In genomic region chr15:62889734-62890505, GRCh38 we compare ENCODE assay signal across 16 cellular contexts.
DNase-seq lines count a peak whose midpoint lies in the region; ATAC-seq and TF ChIP-seq lines count a peak whose summit lies in the region.
"Had no signal": no experiment of that assay in that cellular context is flagged by ENCODE, and none has a peak within 500 bp of the region (broad histone marks: within the 10 kb centered on the region; RNA-seq: fewer than 3 reads in every experiment).

No MANE protein-coding gene starts in this region.

- H3K9ac ChIP-seq in GM23248, result peak overlapping the region; percentile 72
- H3K9ac ChIP-seq: parathyroid adenoma had no signal

- peaks cover 26% of the 10 kb centered on the region for H3K27me3 Mint-ChIP-seq in CD8-positive, alpha-beta T cell (ENCODE audit: low read depth)

- no peaks in the 10 kb centered on the region for H3K9me2 ChIP-seq in GM23248 (ENCODE audit: insufficient read depth)

- POLR2A ChIA-PET in CD8-positive, alpha-beta T cell (lab: Charles Lee), result no interaction called here

- H3K27ac ChIP-seq in GM23248, result peak overlapping the region; percentile 92
- peak overlapping the region; percentile 60 to 88 (median 81) for H3K27ac ChIP-seq in gastroesophageal sphincter
- peak overlapping the region in 1 of 4 donors; percentile 4 for H3K27ac ChIP-seq in gastrocnemius medialis
- H3K27ac ChIP-seq in CD8-positive, alpha-beta T cell (ENCODE audit: low read depth, low read length), result no peak overlapping the region
- H3K27ac ChIP-seq: parathyroid adenoma, SJSA1 had no signal

- no peaks in the 10 kb centered on the region for H3K36me3 Mint-ChIP-seq in CD8-positive, alpha-beta T cell
- H3K36me3 Mint-ChIP-seq: stimulated activated naive B cell treated with anti-CD40 and anti-IgM and Interleukin-4, amounts not matched to agents 10 μg/mL and 1 μg/mL and 100 μg/mL, for 72 hours had no signal

- H3K4me3 Mint-ChIP-seq in CD8-positive, alpha-beta T cell, result no peak overlapping the region
- H3K4me3 Mint-ChIP-seq: activated T-cell treated with anti-CD3 and anti-CD28 coated beads, Interleukin-2, amount 50 U/mL, for 4 hours; H9; stimulated activated naive B cell treated with anti-CD40 and anti-IgM and Interleukin-4, amounts not matched to agents 10 μg/mL and 1 μg/mL and 100 μg/mL, for 72 hours had no signal

- 35 to 47% methylated on average over 5 of the region's 5 CpGs for whole genome bisulfite sequencing in GM23248 (ENCODE audit: low coverage in 1 of 2, low lambda C conversion rate in 2 of 2, missing lambda C conversion rate in 2 of 2), 2 experiments
- 41 to 69% methylated on average over 3 to 5 of the region's 5 CpGs for WGBS in gastroesophageal sphincter (ENCODE audit: low coverage in 1 of 2), 2 donors

- no peak for TF ChIP-seq EP300 in gastroesophageal sphincter (IDR thresholded peaks at IDR 0.05)

- H3K9me3 Mint-ChIP-seq in CD8-positive, alpha-beta T cell, result no peaks in the 10 kb centered on the region
- H3K9me3 Mint-ChIP-seq: activated T-cell treated with anti-CD3 and anti-CD28 coated beads, Interleukin-2, amount 50 U/mL, for 4 hours; H9; stimulated activated naive B cell treated with anti-CD40 and anti-IgM and Interleukin-4, amounts not matched to agents 10 μg/mL and 1 μg/mL and 100 μg/mL, for 72 hours had no signal

- no peaks in the 10 kb centered on the region for H3K4me1 Mint-ChIP-seq in CD8-positive, alpha-beta T cell (ENCODE audit: low read depth)
- H3K4me1 Mint-ChIP-seq: stimulated activated naive B cell treated with anti-CD40 and anti-IgM and Interleukin-4, amounts not matched to agents 10 μg/mL and 1 μg/mL and 100 μg/mL, for 72 hours had no signal

- no peaks in the 10 kb centered on the region for H4K20me1 ChIP-seq in GM23248 (ENCODE audit: insufficient read depth)

- ATAC-seq in gastroesophageal sphincter (peak; percentile 83), gastrocnemius medialis (peak; percentile 61 to 70), HG02840 (IDR thresholded peaks at IDR 0.05; ENCODE audit: low FRiP score, unreplicated experiment) (no peak)
- ATAC-seq in CD8-positive, alpha-beta T cell, result no peak
- ATAC-seq: activated CD4-positive, CD25-positive, alpha-beta regulatory T cell treated with anti-CD3 and anti-CD28 coated beads, Interleukin-2, amount 50 U/mL, for 24 hours; activated T-cell treated with anti-CD3 and anti-CD28 coated beads, Interleukin-2, amount 50 U/mL, for 4 hours; stimulated activated naive B cell treated with anti-CD40 and anti-IgM and Interleukin-4, amounts not matched to agents 10 μg/mL and 1 μg/mL and 100 μg/mL, for 72 hours had no signal

- in situ Hi-C loops in GM23248 (cut with MboI) (no loop called here), astrocyte of the cerebellum (cut with HindIII; ENCODE audit: low sequenced_read_pairs) (loop anchor here (10.0 kb wide), 1 partner anchor 155 kb away; the partner anchor contains the start of gene TPM1), gastrocnemius medialis (cut with MboI; ENCODE audit: low sequenced_read_pairs in 4 of 4) (no loop called here)

- CTCF ChIA-PET in CD8-positive, alpha-beta T cell (lab: Charles Lee), result interaction anchor here (1.1 kb wide), 1 partner anchor 10 kb away, joined by 3 read pairs; no protein-coding TSS in a partner anchor

- peak overlapping the region; percentile 57 for H2AFZ ChIP-seq in GM23248
- H2AFZ ChIP-seq: parathyroid adenoma had no signal

- DNase-seq in GM23248, result peak; percentile 90
- DNase-seq in astrocyte of the cerebellum (ENCODE audit: low read depth), result peak; percentile 68
- peak in 1 of 2 donors; percentile 58 for DNase-seq in gastrocnemius medialis
- DNase-seq in T-helper 1 cell, result no peak
- DNase-seq in CD8-positive, alpha-beta T cell, result no peak
- DNase-seq: activated T-cell treated with anti-CD3 and anti-CD28 coated beads, Interleukin-2, amount 50 U/mL, for 4 hours; foreskin melanocyte; H9; NCI-H1417; NCI-H82; stimulated activated naive B cell treated with anti-CD40 and anti-IgM and Interleukin-4, amounts not matched to agents 10 μg/mL and 1 μg/mL and 100 μg/mL, for 72 hours had no signal

- no peak overlapping the region for H3K27ac Mint-ChIP-seq in CD8-positive, alpha-beta T cell
- H3K27ac Mint-ChIP-seq: H9; stimulated activated naive B cell treated with anti-CD40 and anti-IgM and Interleukin-4, amounts not matched to agents 10 μg/mL and 1 μg/mL and 100 μg/mL, for 72 hours had no signal

- no peaks in the 10 kb centered on the region for H3K79me2 ChIP-seq in GM23248 (ENCODE audit: insufficient read depth)
- H3K79me2 ChIP-seq: parathyroid adenoma had no signal

- no peaks in the 10 kb centered on the region for H3K27me3 ChIP-seq in GM23248 (replicated peaks; ENCODE audit: insufficient read depth)
- no peaks in the 10 kb centered on the region for H3K27me3 ChIP-seq in gastroesophageal sphincter
- no peaks in the 10 kb centered on the region for H3K27me3 ChIP-seq in gastrocnemius medialis
- H3K27me3 ChIP-seq in CD8-positive, alpha-beta T cell (ENCODE audit: insufficient read depth, low read length), result no peaks in the 10 kb centered on the region
- H3K27me3 ChIP-seq: SJSA1 had no signal

- TF ChIP-seq POLR2A in gastroesophageal sphincter (IDR thresholded peaks at IDR 0.05) (no peak), gastrocnemius medialis (IDR thresholded peaks at IDR 0.05) (no peak)

- H3K9me3 ChIP-seq in GM23248 (ENCODE audit: low read depth), result no peaks in the 10 kb centered on the region
- no peaks in the 10 kb centered on the region for H3K9me3 ChIP-seq in gastroesophageal sphincter
- no peaks in the 10 kb centered on the region for H3K9me3 ChIP-seq in gastrocnemius medialis
- H3K9me3 ChIP-seq in CD8-positive, alpha-beta T cell (ENCODE audit: low read length), result no peaks in the 10 kb centered on the region
- H3K9me3 ChIP-seq: SJSA1 had no signal

- intact Hi-C loops in gastrocnemius medialis (cut with DNase I; ENCODE audit: low total_unique reads), result loop anchor here (10.0 kb wide), 1 partner anchor 485 kb away; no protein-coding TSS in a partner anchor
- intact Hi-C loops in CD8-positive, alpha-beta T cell (cut with DNase I, micrococcal nuclease), result no loop called here

- H3K4me3 ChIP-seq in GM23248, result 0 out of 2 replicates have a peak overlapping the region, but pooled peaks have one; percentile 22
- no peak overlapping the region for H3K4me3 ChIP-seq in astrocyte of the cerebellum (ENCODE audit: low read depth, low read length)
- H3K4me3 ChIP-seq in gastroesophageal sphincter, result no peak overlapping the region
- H3K4me3 ChIP-seq in gastrocnemius medialis, result no peak overlapping the region
- no peak overlapping the region for H3K4me3 ChIP-seq in CD8-positive, alpha-beta T cell (ENCODE audit: low read depth, low read length)
- H3K4me3 ChIP-seq: SJSA1 had no signal

- H3F3A ChIP-seq in GM23248 (ENCODE audit: insufficient read depth), result peaks cover 56% of the 10 kb centered on the region

- no peaks in the 10 kb centered on the region for H3K36me3 ChIP-seq in GM23248 (ENCODE audit: low read depth)
- H3K36me3 ChIP-seq in gastroesophageal sphincter, result no peaks in the 10 kb centered on the region
- H3K36me3 ChIP-seq in gastrocnemius medialis, result no peaks in the 10 kb centered on the region
- no peaks in the 10 kb centered on the region for H3K36me3 ChIP-seq in CD8-positive, alpha-beta T cell (ENCODE audit: insufficient read depth, low read length)
- H3K36me3 ChIP-seq: SJSA1 had no signal

- peaks cover 53% of the 10 kb centered on the region for H3K4me1 ChIP-seq in GM23248 (ENCODE audit: insufficient read depth)
- H3K4me1 ChIP-seq in gastroesophageal sphincter, result peaks cover 3 to 55% (median 21%) of the 10 kb centered on the region in 3 donors
- H3K4me1 ChIP-seq in gastrocnemius medialis, result peaks cover 3 to 4% of the 10 kb centered on the region in 2 donors
- no peaks in the 10 kb centered on the region for H3K4me1 ChIP-seq in CD8-positive, alpha-beta T cell (ENCODE audit: insufficient read depth, low read length)
- H3K4me1 ChIP-seq: parathyroid adenoma had no signal

- TF ChIP-seq CTCF in astrocyte of the cerebellum (IDR thresholded peaks at IDR 0.05; ENCODE audit: low read depth, low read length, missing control alignments), result no peak
- no peak for TF ChIP-seq CTCF in gastroesophageal sphincter (IDR thresholded peaks at IDR 0.05)
- no peak for TF ChIP-seq CTCF in gastrocnemius medialis (IDR thresholded peaks at IDR 0.05 in 4 of 5, conservative IDR thresholded peaks at IDR 0.05 in 1 of 5)
- no peak for TF ChIP-seq CTCF in CD8-positive, alpha-beta T cell (IDR thresholded peaks at IDR 0.05)

- H3K4me2 ChIP-seq in GM23248 (ENCODE audit: unreplicated experiment), result peak overlapping the region; percentile 67

Comparison
In these comparisons a context has a peak if more than half of its experiments do, and no peak if none do; other contexts are left out.
1. DNase-seq: peak in GM23248 (single experiment) and astrocyte of the cerebellum (single experiment); none in T-helper 1 cell (0 of 5) and CD8-positive, alpha-beta T cell (0 of 7).
2. ATAC-seq: peak in gastroesophageal sphincter (single experiment) and gastrocnemius medialis (2 of 2); none in CD8-positive, alpha-beta T cell (single experiment) and HG02840 (single experiment).